Comparison of ENCODE assay signal across 10 cellular contexts in genomic region chr6:68087399-68088133, GRCh38.
DNase-seq lines count a peak whose midpoint lies in the region; ATAC-seq and FAIRE-seq lines count a peak whose summit lies in the region.
"Had no signal": no experiment of that assay in that cellular context is flagged by ENCODE, and none has a peak within 500 bp of the region (broad histone marks: within the 10 kb centered on the region; RNA-seq: fewer than 3 reads in every experiment).

No MANE protein-coding gene starts in this region.

- FAIRE-seq in A204.1 (lab: Jason Lieb, UNC) = peak; percentile 99

- no peaks in the 10 kb centered on the region for H3K4me1 Mint-ChIP-seq in activated CD8-positive, alpha-beta memory T cell treated with anti-CD3 and anti-CD28 coated beads, Interleukin-2, amount 10 ng/mL, durations not matched to agents 7 days and 5 days

- no peaks in the 10 kb centered on the region for H3K27me3 Mint-ChIP-seq in activated CD8-positive, alpha-beta memory T cell treated with anti-CD3 and anti-CD28 coated beads, Interleukin-2, amount 10 ng/mL, durations not matched to agents 7 days and 5 days

- CTCF ChIA-PET in activated CD8-positive, alpha-beta memory T cell treated with anti-CD3 and anti-CD28 coated beads, Interleukin-2, amount 10 ng/mL, durations not matched to agents 7 days and 5 days (lab: Charles Lee) = no interaction called here

- H3K4me3 Mint-ChIP-seq in activated CD8-positive, alpha-beta memory T cell treated with anti-CD3 and anti-CD28 coated beads, Interleukin-2, amount 10 ng/mL, durations not matched to agents 7 days and 5 days = no peak overlapping the region
- H3K4me3 Mint-ChIP-seq: activated CD8-positive, alpha-beta T cell treated with anti-CD3 and anti-CD28 coated beads, Interleukin-2, amount 10 ng/mL, durations not matched to agents 7 days and 5 days had no signal

- no peak overlapping the region for H3K27ac Mint-ChIP-seq in activated CD8-positive, alpha-beta memory T cell treated with anti-CD3 and anti-CD28 coated beads, Interleukin-2, amount 10 ng/mL, durations not matched to agents 7 days and 5 days
- H3K27ac Mint-ChIP-seq: activated CD8-positive, alpha-beta T cell treated with anti-CD3 and anti-CD28 coated beads, Interleukin-2, amount 10 ng/mL, durations not matched to agents 7 days and 5 days had no signal

- H3K9me3 Mint-ChIP-seq in activated CD8-positive, alpha-beta memory T cell treated with anti-CD3 and anti-CD28 coated beads, Interleukin-2, amount 10 ng/mL, durations not matched to agents 7 days and 5 days (ENCODE audit: low read depth) = peaks cover 7% of the 10 kb centered on the region

- peak; percentile 94 for DNase-seq in OCI-M1 (lab: John Stamatoyannopoulos, UW)
- DNase-seq in activated CD8-positive, alpha-beta memory T cell treated with anti-CD3 and anti-CD28 coated beads, Interleukin-2, amount 10 ng/mL, durations not matched to agents 7 days and 5 days = no peak
- no peak for DNase-seq in NCI-H446 treated with DMSO at 0.1 percent for 48 hours (lab: John Stamatoyannopoulos, UW)
- no peak for DNase-seq in HUDEP-2 (lab: John Stamatoyannopoulos, UW; ENCODE audit: unreplicated experiment in 76 of 76)
- no peak for DNase-seq in AG08395 (ENCODE audit: low spot score)
- DNase-seq: activated CD8-positive, alpha-beta T cell treated with anti-CD3 and anti-CD28 coated beads, Interleukin-2, amount 10 ng/mL, durations not matched to agents 7 days and 5 days; BE2C had no signal

- ATAC-seq in GM19328 (IDR thresholded peaks at IDR 0.05; ENCODE audit: unreplicated experiment) (peak; percentile 89), HG03064 (IDR thresholded peaks at IDR 0.05; ENCODE audit: low read depth, unreplicated experiment) (peak; percentile 66)
- no peak for ATAC-seq in activated CD8-positive, alpha-beta memory T cell treated with anti-CD3 and anti-CD28 coated beads, Interleukin-2, amount 10 ng/mL, durations not matched to agents 7 days and 5 days
- ATAC-seq: activated CD8-positive, alpha-beta T cell treated with anti-CD3 and anti-CD28 coated beads, Interleukin-2, amount 10 ng/mL, durations not matched to agents 7 days and 5 days had no signal

- H3K36me3 Mint-ChIP-seq in activated CD8-positive, alpha-beta memory T cell treated with anti-CD3 and anti-CD28 coated beads, Interleukin-2, amount 10 ng/mL, durations not matched to agents 7 days and 5 days = no peaks in the 10 kb centered on the region
